ENCODE assay signal across 28 cellular contexts in the genomic region with DNA sequence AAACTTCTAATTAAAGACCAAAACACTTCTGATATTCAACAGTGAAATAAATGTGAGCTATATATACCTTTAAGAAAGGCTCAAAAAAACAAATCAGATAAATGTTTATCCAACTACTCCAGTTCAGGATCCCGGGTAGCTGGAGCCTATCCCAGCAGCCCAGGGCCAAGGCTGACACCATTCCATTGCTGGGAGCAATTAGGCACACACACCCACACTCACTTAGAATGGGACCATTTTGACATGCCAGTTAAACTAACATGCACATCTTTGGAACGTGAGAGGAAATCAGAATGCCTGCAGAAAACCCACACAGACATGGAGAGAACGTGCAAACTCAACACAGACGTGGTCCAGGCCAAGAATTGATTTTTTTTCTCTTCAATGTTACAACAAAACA. TPM values are rescaled to one million over a fixed set of nuclear protein-coding genes. Genes with fewer than 3 reads are reported as not detected.
DNase-seq lines count a peak whose midpoint lies in the region; ATAC-seq, FAIRE-seq and TF ChIP-seq lines count a peak whose summit lies in the region.
"Had no signal": no experiment of that assay in that cellular context is flagged by ENCODE, and none has a peak within 500 bp of the region (broad histone marks: within the 10 kb centered on the region; RNA-seq: fewer than 3 reads in every experiment).

No MANE protein-coding gene starts in this region.

- H3K36me3 ChIP-seq in liver (ENCODE audit: control insufficient read depth in 4 of 4, insufficient read depth in 3 of 4, low read depth in 1 of 4, low read length in 3 of 4): no peaks in the 10 kb centered on the region
- H3K36me3 ChIP-seq in HepG2 (replicated peaks in 1 of 2; ENCODE audit: control insufficient read depth in 1 of 2, insufficient read depth in 2 of 2, low read length in 2 of 2): no peaks in the 10 kb centered on the region
- H3K36me3 ChIP-seq in astrocyte (ENCODE audit: insufficient read depth, low read length): no peaks in the 10 kb centered on the region
- no peaks in the 10 kb centered on the region for H3K36me3 ChIP-seq in aorta (ENCODE audit: control insufficient read depth in 1 of 2, insufficient read depth in 2 of 2, low read length in 1 of 2)
- H3K36me3 ChIP-seq: ovary had no signal

- H3K4me1 Mint-ChIP-seq in astrocyte (ENCODE audit: low read depth, unreplicated experiment): peaks cover 2% of the 10 kb centered on the region
- H3K4me1 Mint-ChIP-seq: natural killer cell, T-cell had no signal

- no peaks in the 10 kb centered on the region for H3K27me3 Mint-ChIP-seq in astrocyte (ENCODE audit: low read depth, unreplicated experiment)
- H3K27me3 Mint-ChIP-seq: activated T-cell treated with anti-CD3 and anti-CD28 coated beads, Interleukin-2, amount 50 U/mL, for 24 hours had no signal

- H3K9me3 ChIP-seq in liver (ENCODE audit: control insufficient read depth in 4 of 4, low read length in 3 of 4) (no peaks in the 10 kb centered on the region), HepG2 (ENCODE audit: low read length) (no peaks in the 10 kb centered on the region), astrocyte (ENCODE audit: insufficient read depth, low read depth, low read length) (no peaks in the 10 kb centered on the region), aorta (ENCODE audit: control insufficient read depth, low read length) (no peaks in the 10 kb centered on the region)
- H3K9me3 ChIP-seq: A549, ovary had no signal

- TF ChIP-seq CTCF in liver (IDR thresholded peaks at IDR 0.05; ENCODE audit: low read depth, low read length, missing input control): no peak
- no peak for TF ChIP-seq CTCF in HepG2 (CRISPR knock-in tag; IDR thresholded peaks at IDR 0.05)
- TF ChIP-seq CTCF in astrocyte (IDR thresholded peaks at IDR 0.05; ENCODE audit: insufficient read depth, low read depth, low read length): no peak

- BruUV-seq in HepG2 (replicated peaks; lab: Mats Ljungman, UMichigan): no TSS peak

- H3K4me1 ChIP-seq in liver (ENCODE audit: control insufficient read depth in 4 of 4, insufficient read depth in 4 of 4, low read length in 3 of 4) (peaks cover 0 to 11% (median 4%) of the 10 kb centered on the region in 4 donors), HepG2 (ENCODE audit: insufficient read depth, low read length) (peaks cover 24% of the 10 kb centered on the region), astrocyte (ENCODE audit: insufficient read depth, low read length) (peaks cover 6% of the 10 kb centered on the region), aorta (ENCODE audit: control insufficient read depth in 1 of 2, insufficient read depth in 2 of 2, low read length in 2 of 2) (peaks cover 2 to 10% of the 10 kb centered on the region in 2 donors)

- WGBS in liver: 20% methylated on average over 4 of the region's 4 CpGs
- WGBS in HepG2 (ENCODE audit: low lambda C conversion rate): 4% methylated on average over 4 of the region's 4 CpGs
- WGBS in aorta, 2 donors: 2 to 4% methylated on average over 4 of the region's 4 CpGs

- H3K9me3 Mint-ChIP-seq in astrocyte (ENCODE audit: unreplicated experiment): no peaks in the 10 kb centered on the region
- H3K9me3 Mint-ChIP-seq: activated T-cell treated with anti-CD3 and anti-CD28 coated beads, Interleukin-2, amount 50 U/mL, for 24 hours; natural killer cell; T-cell had no signal

- H4K20me1 ChIP-seq in HepG2 (ENCODE audit: insufficient read depth, low read length) (no peaks in the 10 kb centered on the region), astrocyte (ENCODE audit: insufficient read depth, low read length) (no peaks in the 10 kb centered on the region)

- intact Hi-C loops in HepG2 (cut with micrococcal nuclease; ENCODE audit: unreplicated experiment) (no loop called here), aorta (cut with DNase I) (no loop called here)

- H3K79me2 ChIP-seq in HepG2 (ENCODE audit: insufficient read depth, low read length): no peaks in the 10 kb centered on the region
- H3K79me2 ChIP-seq in astrocyte (ENCODE audit: insufficient read depth, low read length): no peaks in the 10 kb centered on the region

- H3K9ac ChIP-seq in liver (ENCODE audit: low read depth in 1 of 2, low read length in 2 of 2) (no peak overlapping the region), HepG2 (ENCODE audit: insufficient read depth, low read depth, low read length) (no peak overlapping the region), astrocyte (ENCODE audit: low read length) (no peak overlapping the region)

- in situ Hi-C loops in HepG2 (cut with HindIII; ENCODE audit: extremely low pct_ligation_motif_present, low pct_unique_long_range_greater_than_20kb): no loop called here

- FAIRE-seq in HepG2 (lab: Jason Lieb, UNC): no peak
- peak; percentile 64 for FAIRE-seq in astrocyte (lab: Jason Lieb, UNC)
- FAIRE-seq: HTR-8/SVneo, TTC549, urothelium cell line had no signal

- TF ChIP-seq RAD21 in liver (IDR thresholded peaks at IDR 0.05) (no peak), HepG2 (CRISPR knock-in tag; IDR thresholded peaks at IDR 0.05) (no peak)

- H3K36me3 Mint-ChIP-seq in astrocyte (ENCODE audit: low read depth, unreplicated experiment): no peaks in the 10 kb centered on the region
- H3K36me3 Mint-ChIP-seq: natural killer cell, T-cell had no signal

- CTCF ChIA-PET in HepG2 (lab: Yijun Ruan, JAX; ENCODE audit: low intra/inter-chr PET ratio, low total read pairs): no interaction called here

- H3K4me3 ChIP-seq in liver (ENCODE audit: low read depth in 1 of 3, low read length in 3 of 3): no peak overlapping the region
- no peak overlapping the region for H3K4me3 ChIP-seq in HepG2 (replicated peaks in 1 of 3; ENCODE audit: insufficient read depth in 1 of 3, low read depth in 2 of 3, low read length in 3 of 3)
- H3K4me3 ChIP-seq in astrocyte (ENCODE audit: insufficient read depth, low read depth, low read length): no peak overlapping the region
- no peak overlapping the region for H3K4me3 ChIP-seq in aorta (ENCODE audit: low read length in 2 of 2)
- H3K4me3 ChIP-seq: A549, ovary had no signal

- no peak overlapping the region for H3K27ac ChIP-seq in liver (ENCODE audit: low read depth in 1 of 2, low read length in 2 of 2)
- H3K27ac ChIP-seq in HepG2 (ENCODE audit: extremely low read length, insufficient read depth, low read length): no peak overlapping the region
- no peak overlapping the region for H3K27ac ChIP-seq in astrocyte (ENCODE audit: low read depth, low read length)
- no peak overlapping the region for H3K27ac ChIP-seq in aorta (ENCODE audit: low read depth in 1 of 2, low read length in 2 of 2)
- H3K27ac ChIP-seq: A549, ovary had no signal

- no peak overlapping the region for H2AFZ ChIP-seq in HepG2 (ENCODE audit: low read length)
- H2AFZ ChIP-seq in astrocyte (ENCODE audit: low read depth, low read length): no peak overlapping the region

- no peak overlapping the region for H3K4me3 Mint-ChIP-seq in astrocyte (ENCODE audit: unreplicated experiment)
- H3K4me3 Mint-ChIP-seq: activated T-cell treated with anti-CD3 and anti-CD28 coated beads, Interleukin-2, amount 50 U/mL, for 24 hours; natural killer cell; T-cell had no signal

- H3K27me3 ChIP-seq in liver (ENCODE audit: control insufficient read depth in 4 of 4, insufficient read depth in 4 of 4, low read length in 3 of 4) (no peaks in the 10 kb centered on the region), HepG2 (ENCODE audit: control insufficient read depth in 1 of 2, insufficient read depth in 2 of 2, low read length in 2 of 2) (no peaks in the 10 kb centered on the region), astrocyte (ENCODE audit: insufficient read depth, low read length) (no peaks in the 10 kb centered on the region), aorta (ENCODE audit: control insufficient read depth in 1 of 2, insufficient read depth in 2 of 2, low read length in 1 of 2) (no peaks in the 10 kb centered on the region)
- H3K27me3 ChIP-seq: ovary had no signal

- H3K4me2 ChIP-seq in HepG2 (ENCODE audit: low read depth, low read length) (no peak overlapping the region), astrocyte (ENCODE audit: low read length) (no peak overlapping the region)
- H3K4me2 ChIP-seq: A549 had no signal

- TF ChIP-seq POLR2A in HepG2 (IDR thresholded peaks at IDR 0.05; ENCODE audit: insufficient read depth in 1 of 2, low read depth in 2 of 2, low read length in 2 of 2): no peak

- ATAC-seq in HepG2 (no peak), aorta (ENCODE audit: low FRiP score) (peak; percentile 39)
- ATAC-seq: A549, left colon, natural killer cell, PC-3, T-cell had no signal

- DNase-seq in HepG2 (ENCODE audit: low spot score) (no peak), astrocyte (ENCODE audit: low read depth) (peak; percentile 16), fibroblast of the conjunctiva (ENCODE audit: low read depth) (peak; percentile 77), aorta (peak in 1 of 2 donors; percentile 43), GOT3 (lab: John Stamatoyannopoulos, UW) (no peak), NCI-H2081 (lab: John Stamatoyannopoulos, UW) (no peak), iPS-NIHi7 (ENCODE audit: extremely low spot score) (no peak)
- DNase-seq: activated CD4-positive, alpha-beta T cell treated with anti-CD3 and anti-CD28 coated beads for 1 hour; activated naive CD4-positive, alpha-beta T cell; activated T-cell treated with anti-CD3 and anti-CD28 coated beads, Interleukin-2, amount 50 U/mL, for 24 hours; effector memory CD4-positive, alpha-beta T cell; glutamatergic neuron; Karpas-422; left colon; midbrain; natural killer cell; NCI-H1930; NCI-H226; ovary; PC-3; SIG-M5; substantia nigra; T-cell had no signal

- H3K27ac Mint-ChIP-seq in astrocyte (ENCODE audit: unreplicated experiment): no peak overlapping the region
- H3K27ac Mint-ChIP-seq: activated T-cell treated with anti-CD3 and anti-CD28 coated beads, Interleukin-2, amount 50 U/mL, for 24 hours; natural killer cell; T-cell had no signal

- no peak for TF ChIP-seq EP300 in HepG2 (IDR thresholded peaks at IDR 0.05; ENCODE audit: low read depth in 2 of 2, low read length in 2 of 2)
- TF ChIP-seq EP300 in HepG2 (CRISPR knock-in tag; IDR thresholded peaks at IDR 0.05; ENCODE audit: borderline replicate concordance): no peak

- POLR2A ChIA-PET in HepG2 (lab: Yijun Ruan, JAX): no interaction called here

RNA-seq across cellular contexts. Expression of a gene that starts 30.0 kb away (rescaled TPM):
- total RNA-seq in liver (10 to 100 TPM; 46.1 to 56.4 TPM), HepG2 (2016; rRNA removed; fragmentation: Illumina TruSeq; extraction: Trizol) (1.5 and 1.8 TPM in 2 replicates), astrocyte (1.1 and 1.3 TPM in 2 replicates), aorta (100 to 1,000 TPM in 1 of 2 donors, 10 to 100 TPM in 1; 69.7 to 135 TPM)
- polyA plus RNA-seq in liver (10 to 100 TPM; 19.5 to 23.8 TPM), HepG2 (2011; rRNA removed) (59.0 and 67.3 TPM in 2 replicates), aorta (10 to 100 TPM; 33.1 to 65.8 TPM)
- total RNA-seq in HepG2 (2016; cell fraction: cytosol; rRNA removed; fragmentation: Illumina TruSeq; extraction: Trizol; ENCODE audit: low read depth): 0.44 and 1.0 TPM in 2 replicates
- total RNA-seq in HepG2 (2016; cell fraction: insoluble cytoplasmic fraction; rRNA removed; fragmentation: Illumina TruSeq; extraction: Trizol): 1.3 and 2.4 TPM in 2 replicates
- 0.59 and 0.68 TPM in 2 replicates for total RNA-seq in HepG2 (2016; cell fraction: membrane; rRNA removed; fragmentation: Illumina TruSeq; extraction: Trizol)
- total RNA-seq in HepG2 (2016; cell fraction: nucleus; rRNA removed; fragmentation: Illumina TruSeq; extraction: Trizol): 3.8 and 4.6 TPM in 2 replicates
- 27.4 and 44.1 TPM in 2 replicates for polyA plus RNA-seq in HepG2 (2011; cell fraction: cytosol; rRNA removed)
- 67.2 and 67.3 TPM in 2 replicates for polyA plus RNA-seq in HepG2 (2011; cell fraction: nucleus; rRNA removed)
- 39.1 and 43.5 TPM in 2 replicates for polyA plus RNA-seq in HepG2 (2012)
- polyA plus RNA-seq in HepG2 (2016; cell fraction: cytosol; fragmentation: Illumina TruSeq; extraction: Trizol; ENCODE audit: low read depth): 0.25 and 0.26 TPM in 2 replicates
- polyA plus RNA-seq in HepG2 (2016; cell fraction: insoluble cytoplasmic fraction; fragmentation: Illumina TruSeq; extraction: Trizol; ENCODE audit: low read depth): 1.4 and 2.2 TPM in 2 replicates
- polyA plus RNA-seq in HepG2 (2016; cell fraction: membrane; fragmentation: Illumina TruSeq; extraction: Trizol; ENCODE audit: low read depth): 0.14 and 0.26 TPM in 2 replicates
- polyA plus RNA-seq in HepG2 (2016; cell fraction: nucleus; fragmentation: Illumina TruSeq; extraction: Trizol; ENCODE audit: insufficient read depth, low read depth): 3.5 and 3.6 TPM in 2 replicates
- 9.6 and 70.2 TPM in 2 replicates for polyA minus RNA-seq in HepG2 (2011; rRNA and poly(A)+ RNA removed; ENCODE audit: low replicate concordance)
- 22.8 and 27.0 TPM in 2 replicates for polyA minus RNA-seq in HepG2 (2011; cell fraction: cytosol; rRNA and poly(A)+ RNA removed)
- 80.7 and 102 TPM in 2 replicates for polyA minus RNA-seq in HepG2 (2011; cell fraction: nucleus; rRNA and poly(A)+ RNA removed)

Comparison
In these comparisons a context has a peak if more than half of its experiments do, and no peak if none do; other contexts are left out.
1. RNA of a gene that starts 30.0 kb away (total RNA-seq): 69.7 to 135 TPM in aorta and 46.1 to 56.4 TPM in liver; 0.44 to 4.6 TPM in HepG2 and 1.1 to 1.3 TPM in astrocyte; every median in the first group is over 4 times any median in the second.
2. DNase-seq: peak in astrocyte (single experiment) and fibroblast of the conjunctiva (single experiment); none in HepG2 (single experiment), GOT3 (single experiment), NCI-H2081 (0 of 2) and iPS-NIHi7 (single experiment).